In the genomic region with DNA sequence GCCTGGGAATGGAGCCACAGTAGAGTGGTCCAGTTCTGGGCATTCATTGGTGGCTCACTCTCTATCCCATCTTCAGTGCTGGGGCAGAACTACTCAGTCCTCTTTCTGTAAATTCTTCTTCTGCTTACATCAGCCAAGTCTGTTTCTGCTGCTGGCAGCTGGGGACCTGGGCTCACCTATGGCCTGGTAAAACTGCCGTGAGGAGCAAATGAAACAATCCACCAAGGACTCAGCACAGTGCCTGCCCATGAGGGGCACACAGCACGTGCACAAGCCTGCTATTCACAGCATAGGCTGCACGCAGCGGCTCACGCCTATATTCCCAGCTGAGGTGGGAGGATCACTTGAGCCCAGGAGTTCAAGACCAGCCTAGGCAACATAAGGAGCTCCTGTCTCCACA, we compare ENCODE assay signal across 18 cellular contexts. TPM values are rescaled to one million over a fixed set of nuclear protein-coding genes. Genes with fewer than 3 reads are reported as not detected.
DNase-seq lines count a peak whose midpoint lies in the region; ATAC-seq, FAIRE-seq and TF ChIP-seq lines count a peak whose summit lies in the region.
"Had no signal": no experiment of that assay in that cellular context is flagged by ENCODE, and none has a peak within 500 bp of the region (broad histone marks: within the 10 kb centered on the region; RNA-seq: fewer than 3 reads in every experiment).

No MANE protein-coding gene starts in this region.

- WGBS in H1 (ENCODE audit: extremely low coverage in 1 of 2, insufficient coverage in 1 of 2, insufficient read length in 1 of 2, insufficient replicate concordance in 2 of 2, low coverage in 1 of 2, low lambda C conversion rate in 2 of 2, missing lambda C conversion rate in 1 of 2), 2 experiments, result 83% methylated on average over 5 of the region's 5 CpGs; no CpG with 5 or more reads in 1 of the 2 experiments

- no peak overlapping the region for H2BK120ac ChIP-seq in H1 (replicated peaks; ENCODE audit: low read depth, low read length)

- peak overlapping the region; percentile 92 for H2BK20ac ChIP-seq in H1 (ENCODE audit: low read length)

- peak overlapping the region; percentile 58 for H4K91ac ChIP-seq in H1 (replicated peaks; ENCODE audit: insufficient read length, low read length)

- H3K4me3 Mint-ChIP-seq in Calu3 (ENCODE audit: low read depth, unreplicated experiment), result no peak overlapping the region
- H3K4me3 Mint-ChIP-seq in progenitor cell of endocrine pancreas (ENCODE audit: low read depth), result no peak overlapping the region

- H3K9me3 ChIP-seq in H1 (ENCODE audit: insufficient read depth in 2 of 2, low read depth in 1 of 2, low read length in 1 of 2), result no peaks in the 10 kb centered on the region
- H3K9me3 ChIP-seq: BLaER1, SJSA1 had no signal

- CTCF ChIA-PET in Calu3 (lab: Charles Lee) (interaction anchor here (1.3 kb wide), 1 partner anchor 40 kb away, joined by 4 read pairs; no protein-coding TSS in a partner anchor), H1 (lab: Charles Lee; ENCODE audit: partially characterized antibody) (interaction anchor here (0.6 to 4.2 kb wide), 7 partner anchors 13 to 230 kb away, joined by 3 to 24 read pairs (median 5); no protein-coding TSS in a partner anchor)

- peaks cover 0 to 28% (median 21%) of the 10 kb centered on the region in 4 experiments; a peak in 6 of 7 replicates for H3K4me1 ChIP-seq in H1 (replicated peaks in 1 of 4; ENCODE audit: control insufficient read depth in 3 of 4, insufficient read depth in 4 of 4, low read length in 3 of 4)

- no peak for TF ChIP-seq RAD21 in H1 (IDR thresholded peaks at IDR 0.05 in 1 of 2, conservative IDR thresholded peaks at IDR 0.05 in 1 of 2; ENCODE audit: low read depth in 2 of 2, low read length in 2 of 2)

- POLR2A ChIA-PET in H1 (lab: Charles Lee; ENCODE audit: partially characterized antibody), result interaction anchor here (0.9 to 3.7 kb wide), 10 partner anchors 10 to 161 kb away, joined by 3 to 23 read pairs (median 6); no protein-coding TSS in a partner anchor

- no peak overlapping the region; the same call in 1 of the 2 replicates for H3K27ac ChIP-seq in H1 (ENCODE audit: low read depth, low read length)
- H3K27ac ChIP-seq: BLaER1, SJSA1 had no signal

- H3K9me3 Mint-ChIP-seq in Calu3 (ENCODE audit: low read depth, unreplicated experiment) (no peaks in the 10 kb centered on the region), progenitor cell of endocrine pancreas (ENCODE audit: low read depth) (no peaks in the 10 kb centered on the region)

- H3K27ac Mint-ChIP-seq in Calu3 (ENCODE audit: unreplicated experiment) (peak overlapping the region; percentile 48), progenitor cell of endocrine pancreas (peak overlapping the region; percentile 93)

- H3K27me3 ChIP-seq in H1 (replicated peaks in 1 of 4; ENCODE audit: control insufficient read depth in 3 of 4, extremely low read depth in 1 of 4, insufficient read depth in 3 of 4, low read length in 3 of 4), result no peaks in the 10 kb centered on the region
- H3K27me3 ChIP-seq: BLaER1, SJSA1 had no signal

- H2AK5ac ChIP-seq in H1 (ENCODE audit: low read depth, low read length), result peak overlapping the region; percentile 69

- peak overlapping the region; percentile 90 for H2BK12ac ChIP-seq in H1 (ENCODE audit: low read depth, low read length)

- DNase-seq in Calu3 (no peak), NCI-H69 (lab: John Stamatoyannopoulos, UW) (peak; percentile 54), H1 (ENCODE audit: low read depth in 1 of 2, low spot score in 2 of 2) (no peak), progenitor cell of endocrine pancreas (ENCODE audit: low spot score, unreplicated experiment) (no peak), MV-4-11 (lab: John Stamatoyannopoulos, UW) (no peak), UCSD-AML1 (lab: John Stamatoyannopoulos, UW; ENCODE audit: unreplicated experiment) (no peak), OCI-M1 (lab: John Stamatoyannopoulos, UW) (no peak)
- DNase-seq: KBM-7, NCI-H1092, NCI-H1694 treated with DMSO at 0.1 percent for 48 hours, NCI-H82, T-helper 1 cell had no signal

- TF ChIP-seq POLR2A in H1 (IDR thresholded peaks at IDR 0.05; ENCODE audit: control extremely low read depth in 1 of 2, low read depth in 2 of 2, low read length in 2 of 2), result no peak

- H3K79me1 ChIP-seq in H1 (ENCODE audit: low read depth, low read length), result no peaks in the 10 kb centered on the region; the same call in 1 of the 2 replicates

- H3K36me3 Mint-ChIP-seq in Calu3 (ENCODE audit: insufficient read depth, unreplicated experiment), result peaks cover 24% of the 10 kb centered on the region
- H3K36me3 Mint-ChIP-seq in progenitor cell of endocrine pancreas (ENCODE audit: insufficient read depth), result no peaks in the 10 kb centered on the region

- H3K27me3 Mint-ChIP-seq in Calu3 (ENCODE audit: unreplicated experiment) (no peaks in the 10 kb centered on the region), progenitor cell of endocrine pancreas (peaks cover 3% of the 10 kb centered on the region)

- H4K5ac ChIP-seq in H1 (ENCODE audit: insufficient read length, low read depth, low read length), result no peak overlapping the region

- TF ChIP-seq EP300 in H1 (IDR thresholded peaks at IDR 0.05; ENCODE audit: borderline replicate concordance in 1 of 2, low read depth in 2 of 2, low read length in 2 of 2), result no peak

- no peak overlapping the region for H3K14ac ChIP-seq in H1 (ENCODE audit: insufficient read length)

- H3K4me1 Mint-ChIP-seq in Calu3 (ENCODE audit: low read depth, unreplicated experiment), result peaks cover 69% of the 10 kb centered on the region
- peaks cover 18% of the 10 kb centered on the region for H3K4me1 Mint-ChIP-seq in progenitor cell of endocrine pancreas (ENCODE audit: low read depth)

- H2AFZ ChIP-seq in H1 (ENCODE audit: low read length), result no peak overlapping the region

- peak overlapping the region; percentile 76; the same call in 1 of the 2 replicates for H2BK15ac ChIP-seq in H1 (ENCODE audit: low read length)

- no peak overlapping the region for H3K56ac ChIP-seq in H1 (replicated peaks; ENCODE audit: insufficient read length, low read depth, low read length)

- H3K4me3 ChIP-seq in H1 (ENCODE audit: extremely low read depth in 1 of 4, insufficient read depth in 2 of 4, low read depth in 3 of 4, low read length in 4 of 4), result no peak overlapping the region
- H3K4me3 ChIP-seq: BLaER1, SJSA1 had no signal

- FAIRE-seq in H1 (lab: Jason Lieb, UNC), result no peak
- FAIRE-seq: HTR-8/SVneo, RCC 7860 had no signal

- intact Hi-C loops in Calu3 (cut with micrococcal nuclease; ENCODE audit: unreplicated experiment), result no loop called here

- H4K20me1 ChIP-seq in H1 (replicated peaks in 1 of 2; ENCODE audit: control insufficient read depth in 1 of 2, insufficient read depth in 2 of 2, low read length in 2 of 2), result peaks cover 0 to 2% of the 10 kb centered on the region in 2 experiments
- H4K20me1 ChIP-seq: BLaER1 had no signal

- BruUV-seq in Calu3 (replicated peaks; lab: Mats Ljungman, UMichigan), result no TSS peak

- no peak for ATAC-seq in HG02973 (IDR thresholded peaks at IDR 0.05; ENCODE audit: unreplicated experiment)
- ATAC-seq: HCT116 had no signal

- TF ChIP-seq CTCF in Calu3 (IDR thresholded peaks at IDR 0.05; ENCODE audit: unreplicated experiment) (no peak), H1 (IDR thresholded peaks at IDR 0.05; ENCODE audit: control extremely low read depth in 1 of 3, insufficient read depth in 1 of 3, low read depth in 1 of 3, low read length in 3 of 3) (no peak), progenitor cell of endocrine pancreas (IDR thresholded peaks at IDR 0.05; ENCODE audit: unreplicated experiment) (no peak)

- H3K36me3 ChIP-seq in H1 (ENCODE audit: control insufficient read depth in 2 of 4, insufficient read depth in 4 of 4, low read length in 3 of 4), result no peaks in the 10 kb centered on the region
- H3K36me3 ChIP-seq: BLaER1, SJSA1 had no signal

- peak overlapping the region; percentile 82 for H4K8ac ChIP-seq in H1 (ENCODE audit: extremely low read depth, insufficient read depth, low read length)

- no peak overlapping the region for H3K4me2 ChIP-seq in H1 (ENCODE audit: insufficient read depth in 1 of 2, low read depth in 2 of 2, low read length in 2 of 2)
- H3K4me2 ChIP-seq: BLaER1 had no signal

- H3K23me2 ChIP-seq in H1 (ENCODE audit: low read depth, low read length), result peaks cover 8% of the 10 kb centered on the region; the same call in 1 of the 2 replicates

- H3K79me2 ChIP-seq in H1 (ENCODE audit: control insufficient read depth in 1 of 2, insufficient read depth in 2 of 2, low read length in 2 of 2), result no peaks in the 10 kb centered on the region

- no peak overlapping the region for H3K9ac ChIP-seq in H1 (replicated peaks in 1 of 4; ENCODE audit: extremely low read depth in 1 of 4, low read depth in 3 of 4, low read length in 3 of 4)
- H3K9ac ChIP-seq: BLaER1 had no signal

- peak overlapping the region; percentile 51; the same call in 1 of the 2 replicates for H3K18ac ChIP-seq in H1 (ENCODE audit: extremely low read depth, low read length)

- peak overlapping the region; percentile 27 for H3K4ac ChIP-seq in H1 (replicated peaks; ENCODE audit: insufficient read length, low read depth, low read length)

- H2BK5ac ChIP-seq in H1 (ENCODE audit: low read depth, low read length), result peak overlapping the region; percentile 57; the same call in 1 of the 2 replicates

- H3K23ac ChIP-seq in H1 (ENCODE audit: insufficient read length), result no peak overlapping the region

TF ChIP-seq in H1, 55 proteins besides CTCF, POLR2A, EP300 and RAD21 (continues in another document):
- TF ChIP-seq CBX8 (IDR thresholded peaks at IDR 0.05; ENCODE audit: borderline replicate concordance, low read depth, low read length), result no peak

RNA-seq across cellular contexts. Expression of gene SNN, which starts 30.9 kb away (rescaled TPM):
- total RNA-seq in Calu3 (2022), result 26.0 and 31.3 TPM in 2 replicates
- total RNA-seq in H1 (2021; fragmentation: NEBNext Ultra II Directional; extraction: Animal tissue kit (Norgen Biotek cat#: 25700)), result 60.6 and 66.9 TPM in 2 replicates
- polyA plus RNA-seq in H1 (2011; rRNA removed), result 37.4 and 53.4 TPM in 2 replicates
- 52.8 TPM for polyA plus RNA-seq in H1 (2011; cell fraction: cytosol; rRNA removed)
- 43.9 TPM for polyA plus RNA-seq in H1 (2011; cell fraction: nucleus; rRNA removed)
- 51.0 to 60.1 TPM (median 55.9 TPM) in 4 replicates for polyA plus RNA-seq in H1 (2012, experiment 1 of 2)
- polyA plus RNA-seq in H1 (2012, experiment 2 of 2), result 48.7 TPM
- polyA plus RNA-seq in H1 (2013, experiment 1 of 2), result 34.2 TPM
- 39.2 TPM for polyA plus RNA-seq in H1 (2013, experiment 2 of 2)
- 33.4 and 34.6 TPM in 2 replicates for polyA minus RNA-seq in H1 (2011; rRNA and poly(A)+ RNA removed)
- 23.3 TPM for polyA minus RNA-seq in H1 (2011; cell fraction: cytosol; rRNA and poly(A)+ RNA removed)
- 24.7 TPM for polyA minus RNA-seq in H1 (2011; cell fraction: nucleus; rRNA and poly(A)+ RNA removed)
- total RNA-seq in progenitor cell of endocrine pancreas, result 80.6 and 80.9 TPM in 2 replicates

RNA-seq across cellular contexts. Expression of gene LITAF, which starts 50.6 kb away (rescaled TPM):
- 328 and 443 TPM in 2 replicates for total RNA-seq in Calu3 (2022)
- total RNA-seq in H1 (2021; fragmentation: NEBNext Ultra II Directional; extraction: Animal tissue kit (Norgen Biotek cat#: 25700)), result 160 and 165 TPM in 2 replicates
- polyA plus RNA-seq in H1 (2011; rRNA removed), result 205 and 315 TPM in 2 replicates
- polyA plus RNA-seq in H1 (2011; cell fraction: cytosol; rRNA removed), result 150 TPM
- 185 TPM for polyA plus RNA-seq in H1 (2011; cell fraction: nucleus; rRNA removed)
- 80.9 to 155 TPM (median 121 TPM) in 4 replicates for polyA plus RNA-seq in H1 (2012, experiment 1 of 2)
- 82.5 TPM for polyA plus RNA-seq in H1 (2012, experiment 2 of 2)
- 77.3 TPM for polyA plus RNA-seq in H1 (2013, experiment 1 of 2)
- polyA plus RNA-seq in H1 (2013, experiment 2 of 2), result 80.0 TPM
- polyA minus RNA-seq in H1 (2011; rRNA and poly(A)+ RNA removed), result 140 and 174 TPM in 2 replicates
- polyA minus RNA-seq in H1 (2011; cell fraction: cytosol; rRNA and poly(A)+ RNA removed), result 85.9 TPM
- polyA minus RNA-seq in H1 (2011; cell fraction: nucleus; rRNA and poly(A)+ RNA removed), result 78.8 TPM
- 47.6 and 48.6 TPM in 2 replicates for total RNA-seq in progenitor cell of endocrine pancreas
